Comparison of ENCODE assay signal across 4 cellular contexts in genomic region chr6:133865680-133866079, GRCh38. TPM values are rescaled to one million over a fixed set of nuclear protein-coding genes. Genes with fewer than 3 reads are reported as not detected.
"Had no signal": no experiment of that assay in that cellular context is flagged by ENCODE, and none has a peak within 500 bp of the region (broad histone marks: within the 10 kb centered on the region; RNA-seq: fewer than 3 reads in every experiment).

No MANE protein-coding gene starts in this region.

- ATAC-seq: GM12878 had no signal

- H3K4me3 ChIP-seq: GM12878 had no signal

- DNase-seq: GDM1, GF-D8 had no signal

RNA-seq across cellular contexts. Expression of gene TCF21, which starts 23.2 kb away (rescaled TPM):
- total RNA-seq: G401 had no signal
- polyA plus RNA-seq: GM12878 had no signal
